18 cellular contexts compared by ENCODE assay signal in genomic region chr2:145029885-145030284, GRCh38.
"Had no signal": no experiment of that assay in that cellular context is flagged by ENCODE, and none has a peak within 500 bp of the region (broad histone marks: within the 10 kb centered on the region; RNA-seq: fewer than 3 reads in every experiment).

No MANE protein-coding gene starts in this region.

- H3K4me3 ChIP-seq: gastroesophageal sphincter, heart left ventricle, mucosa of descending colon, thyroid gland had no signal

- H3K9me3 Mint-ChIP-seq: activated naive CD4-positive, alpha-beta T cell treated with anti-CD3 and anti-CD28 coated beads for 36 hours; activated T-cell treated with anti-CD3 and anti-CD28 coated beads, Interleukin-2, amount 50 U/mL, for 4 hours; brain; naive B cell; neural crest cell had no signal

- H3K79me2 ChIP-seq: parathyroid adenoma had no signal

- H3K27ac ChIP-seq: gastroesophageal sphincter, heart left ventricle, parathyroid adenoma had no signal

- H3K4me3 Mint-ChIP-seq: activated naive CD4-positive, alpha-beta T cell treated with anti-CD3 and anti-CD28 coated beads for 36 hours; activated T-cell treated with anti-CD3 and anti-CD28 coated beads, Interleukin-2, amount 50 U/mL, for 4 hours; brain; naive B cell; neural crest cell had no signal

- DNase-seq: activated CD4-positive, alpha-beta T cell treated with anti-CD3 and anti-CD28 coated beads, Interleukin-2, amount 50 U/mL, for 1 hour; activated CD8-positive, alpha-beta memory T cell treated with anti-CD3 and anti-CD28 coated beads, Interleukin-2, amount 50 U/mL, for 4 hours; activated naive CD4-positive, alpha-beta T cell treated with anti-CD3 and anti-CD28 coated beads for 36 hours; activated T-cell treated with anti-CD3 and anti-CD28 coated beads, Interleukin-2, amount 50 U/mL, for 4 hours; cortex of kidney; erythroblast; heart left ventricle; kidney; mucosa of descending colon; naive B cell; stimulated activated naive CD4-positive, alpha-beta T cell; thyroid gland had no signal

- H3K36me3 Mint-ChIP-seq: brain, naive B cell had no signal

- H3K27me3 Mint-ChIP-seq: brain, naive B cell had no signal

- H3K4me1 ChIP-seq: gastroesophageal sphincter, parathyroid adenoma, thyroid gland had no signal

- ATAC-seq: activated CD4-positive, CD25-positive, alpha-beta regulatory T cell treated with anti-CD3 and anti-CD28 coated beads, Interleukin-2, amount 50 U/mL, for 24 hours; activated T-cell treated with anti-CD3 and anti-CD28 coated beads, Interleukin-2, amount 50 U/mL, for 4 hours; gastroesophageal sphincter; left lobe of liver; mucosa of descending colon had no signal

- H3K27me3 ChIP-seq: gastroesophageal sphincter, heart left ventricle, thyroid gland had no signal

- H3K9me3 ChIP-seq: gastroesophageal sphincter, heart left ventricle, mucosa of descending colon, thyroid gland had no signal

- H3K27ac Mint-ChIP-seq: activated naive CD4-positive, alpha-beta T cell treated with anti-CD3 and anti-CD28 coated beads for 36 hours; brain; naive B cell had no signal

- H3K4me1 Mint-ChIP-seq: naive B cell had no signal

- H3K9ac ChIP-seq: parathyroid adenoma had no signal

- H2AFZ ChIP-seq: parathyroid adenoma had no signal

- H3K36me3 ChIP-seq: gastroesophageal sphincter, heart left ventricle, thyroid gland had no signal
